1 cellular context compared by ENCODE assay signal in the genomic region with DNA sequence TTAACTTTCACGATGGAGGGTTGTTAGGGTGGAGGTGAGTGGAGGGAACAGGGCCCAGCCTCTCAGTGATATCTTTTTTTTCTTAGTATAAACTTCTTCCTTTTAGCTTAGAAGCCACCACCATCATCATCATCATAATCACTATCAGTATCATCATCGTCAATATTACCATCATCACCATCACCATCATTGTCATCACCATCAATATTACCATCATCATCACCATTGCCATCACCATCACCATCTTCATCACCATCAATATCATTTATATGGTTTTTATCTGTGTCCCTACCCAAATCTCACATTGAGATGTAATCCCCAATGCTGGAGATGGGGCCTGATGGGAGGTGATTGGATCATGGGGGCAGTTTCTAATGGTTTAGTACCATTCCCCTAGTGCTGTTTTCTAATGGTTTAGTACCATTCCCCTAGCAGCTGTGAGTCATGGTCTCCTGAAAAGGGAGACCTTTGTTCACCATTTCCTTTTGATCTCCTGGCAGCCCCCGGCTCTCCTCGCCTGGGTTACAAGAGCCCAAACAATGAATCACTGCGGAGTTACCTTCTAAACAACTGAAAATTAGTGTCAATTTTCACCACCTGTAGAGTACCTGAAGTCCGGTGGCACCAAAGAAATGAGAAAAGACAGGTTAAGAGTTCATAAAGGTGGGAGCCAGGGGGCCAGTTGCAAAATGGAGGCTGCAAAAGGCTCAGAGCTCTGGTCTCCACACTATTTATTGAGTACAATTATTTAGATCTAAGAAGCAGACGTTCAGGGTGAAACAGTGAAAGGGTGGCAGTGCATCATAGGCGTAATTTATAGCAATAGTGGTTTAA.
TF ChIP-seq lines count a peak whose summit lies in the region.

No MANE protein-coding gene starts in this region.

TF ChIP-seq in HepG2, 621 proteins besides CTCF, POLR2A, EP300 and RAD21 (continued from another document and continues in another):
- TF ChIP-seq CREB1 (IDR thresholded peaks at IDR 0.05) (peak; percentile 87), CREB1 (CRISPR knock-in tag; IDR thresholded peaks at IDR 0.05) (peak; percentile 9; the same call in 1 of the 2 replicates), ZNF343 (CRISPR knock-in tag; IDR thresholded peaks at IDR 0.05) (no peak), KLF16 (CRISPR knock-in tag; IDR thresholded peaks at IDR 0.05) (no peak), MTA3 (CRISPR knock-in tag; IDR thresholded peaks at IDR 0.05) (no peak), RARA (CRISPR knock-in tag; IDR thresholded peaks at IDR 0.05) (peak; percentile 76), ZNF713 (CRISPR knock-in tag; IDR thresholded peaks at IDR 0.05) (no peak), FOSL1 (CRISPR knock-in tag; IDR thresholded peaks at IDR 0.05; ENCODE audit: borderline replicate concordance) (peak; percentile 73; the same call in 1 of the 2 replicates), ZNF543 (CRISPR knock-in tag; IDR thresholded peaks at IDR 0.05) (no peak), BCL6 (CRISPR knock-in tag; IDR thresholded peaks at IDR 0.05) (peak; percentile 63), SP4 (CRISPR knock-in tag; IDR thresholded peaks at IDR 0.05) (no peak; the same call in 1 of the 2 replicates), TAF15 (IDR thresholded peaks at IDR 0.05; ENCODE audit: low read depth, low read length, poor library complexity, severe bottlenecking) (no peak), MBD4 (IDR thresholded peaks at IDR 0.05; ENCODE audit: borderline replicate concordance, low read length) (no peak), ZNF724P (CRISPR knock-in tag; IDR thresholded peaks at IDR 0.05; ENCODE audit: borderline replicate concordance) (no peak), ZNF629 (CRISPR knock-in tag; conservative IDR thresholded peaks at IDR 0.05) (no peak), SOX5 (CRISPR knock-in tag; IDR thresholded peaks at IDR 0.05; ENCODE audit: borderline replicate concordance) (peak; percentile 78)
- TF ChIP-seq, protein P1, sequence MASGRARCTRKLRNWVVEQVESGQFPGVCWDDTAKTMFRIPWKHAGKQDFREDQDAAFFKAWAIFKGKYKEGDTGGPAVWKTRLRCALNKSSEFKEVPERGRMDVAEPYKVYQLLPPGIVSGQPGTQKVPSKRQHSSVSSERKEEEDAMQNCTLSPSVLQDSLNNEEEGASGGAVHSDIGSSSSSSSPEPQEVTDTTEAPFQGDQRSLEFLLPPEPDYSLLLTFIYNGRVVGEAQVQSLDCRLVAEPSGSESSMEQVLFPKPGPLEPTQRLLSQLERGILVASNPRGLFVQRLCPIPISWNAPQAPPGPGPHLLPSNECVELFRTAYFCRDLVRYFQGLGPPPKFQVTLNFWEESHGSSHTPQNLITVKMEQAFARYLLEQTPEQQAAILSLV (CRISPR knock-in tag; IDR thresholded peaks at IDR 0.05; ENCODE audit: borderline replicate concordance) = no peak
- TF ChIP-seq, protein P2, sequence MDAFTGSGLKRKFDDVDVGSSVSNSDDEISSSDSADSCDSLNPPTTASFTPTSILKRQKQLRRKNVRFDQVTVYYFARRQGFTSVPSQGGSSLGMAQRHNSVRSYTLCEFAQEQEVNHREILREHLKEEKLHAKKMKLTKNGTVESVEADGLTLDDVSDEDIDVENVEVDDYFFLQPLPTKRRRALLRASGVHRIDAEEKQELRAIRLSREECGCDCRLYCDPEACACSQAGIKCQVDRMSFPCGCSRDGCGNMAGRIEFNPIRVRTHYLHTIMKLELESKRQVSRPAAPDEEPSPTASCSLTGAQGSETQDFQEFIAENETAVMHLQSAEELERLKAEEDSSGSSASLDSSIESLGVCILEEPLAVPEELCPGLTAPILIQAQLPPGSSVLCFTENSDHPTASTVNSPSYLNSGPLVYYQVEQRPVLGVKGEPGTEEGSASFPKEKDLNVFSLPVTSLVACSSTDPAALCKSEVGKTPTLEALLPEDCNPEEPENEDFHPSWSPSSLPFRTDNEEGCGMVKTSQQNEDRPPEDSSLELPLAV (CRISPR knock-in tag; conservative IDR thresholded peaks at IDR 0.05; ENCODE audit: low read depth) = no peak
- TF ChIP-seq, protein P3, sequence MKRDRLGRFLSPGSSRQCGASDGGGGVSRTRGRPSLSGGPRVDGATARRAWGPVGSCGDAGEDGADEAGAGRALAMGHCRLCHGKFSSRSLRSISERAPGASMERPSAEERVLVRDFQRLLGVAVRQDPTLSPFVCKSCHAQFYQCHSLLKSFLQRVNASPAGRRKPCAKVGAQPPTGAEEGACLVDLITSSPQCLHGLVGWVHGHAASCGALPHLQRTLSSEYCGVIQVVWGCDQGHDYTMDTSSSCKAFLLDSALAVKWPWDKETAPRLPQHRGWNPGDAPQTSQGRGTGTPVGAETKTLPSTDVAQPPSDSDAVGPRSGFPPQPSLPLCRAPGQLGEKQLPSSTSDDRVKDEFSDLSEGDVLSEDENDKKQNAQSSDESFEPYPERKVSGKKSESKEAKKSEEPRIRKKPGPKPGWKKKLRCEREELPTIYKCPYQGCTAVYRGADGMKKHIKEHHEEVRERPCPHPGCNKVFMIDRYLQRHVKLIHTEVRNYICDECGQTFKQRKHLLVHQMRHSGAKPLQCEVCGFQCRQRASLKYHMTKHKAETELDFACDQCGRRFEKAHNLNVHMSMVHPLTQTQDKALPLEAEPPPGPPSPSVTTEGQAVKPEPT (CRISPR knock-in tag; IDR thresholded peaks at IDR 0.05; ENCODE audit: low read depth) = no peak
- TF ChIP-seq, protein P4, sequence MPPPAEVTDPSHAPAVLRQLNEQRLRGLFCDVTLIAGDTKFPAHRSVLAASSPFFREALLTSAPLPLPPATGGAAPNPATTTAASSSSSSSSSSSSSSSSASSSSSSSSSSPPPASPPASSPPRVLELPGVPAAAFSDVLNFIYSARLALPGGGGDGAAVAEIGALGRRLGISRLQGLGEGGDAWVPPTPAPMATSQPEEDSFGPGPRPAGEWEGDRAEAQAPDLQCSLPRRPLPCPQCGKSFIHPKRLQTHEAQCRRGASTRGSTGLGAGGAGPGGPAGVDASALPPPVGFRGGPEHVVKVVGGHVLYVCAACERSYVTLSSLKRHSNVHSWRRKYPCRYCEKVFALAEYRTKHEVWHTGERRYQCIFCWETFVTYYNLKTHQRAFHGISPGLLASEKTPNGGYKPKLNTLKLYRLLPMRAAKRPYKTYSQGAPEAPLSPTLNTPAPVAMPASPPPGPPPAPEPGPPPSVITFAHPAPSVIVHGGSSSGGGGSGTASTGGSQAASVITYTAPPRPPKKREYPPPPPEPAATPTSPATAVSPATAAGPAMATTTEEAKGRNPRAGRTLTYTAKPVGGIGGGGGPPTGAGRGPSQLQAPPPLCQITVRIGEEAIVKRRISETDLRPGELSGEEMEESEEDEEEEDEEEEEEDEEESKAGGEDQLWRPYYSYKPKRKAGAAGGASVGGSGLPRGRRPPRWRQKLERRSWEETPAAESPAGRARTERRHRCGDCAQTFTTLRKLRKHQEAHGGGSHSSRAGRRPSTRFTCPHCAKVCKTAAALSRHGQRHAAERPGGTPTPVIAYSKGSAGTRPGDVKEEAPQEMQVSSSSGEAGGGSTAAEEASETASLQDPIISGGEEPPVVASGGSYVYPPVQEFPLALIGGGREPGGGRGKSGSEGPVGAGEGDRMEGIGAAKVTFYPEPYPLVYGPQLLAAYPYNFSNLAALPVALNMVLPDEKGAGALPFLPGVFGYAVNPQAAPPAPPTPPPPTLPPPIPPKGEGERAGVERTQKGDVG (CRISPR knock-in tag; IDR thresholded peaks at IDR 0.05; ENCODE audit: borderline replicate concordance) = no peak
- TF ChIP-seq, protein P5, sequence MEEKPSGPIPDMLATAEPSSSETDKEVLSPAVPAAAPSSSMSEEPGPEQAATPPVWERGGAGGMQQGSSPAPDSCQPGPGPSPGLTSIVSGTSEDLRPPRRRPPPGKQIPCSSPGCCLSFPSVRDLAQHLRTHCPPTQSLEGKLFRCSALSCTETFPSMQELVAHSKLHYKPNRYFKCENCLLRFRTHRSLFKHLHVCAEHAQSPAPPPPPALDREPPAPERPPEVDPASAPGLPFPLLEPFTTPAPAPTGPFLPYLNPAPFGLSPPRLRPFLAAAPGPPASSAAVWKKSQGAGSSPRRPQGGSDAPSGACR (CRISPR knock-in tag; IDR thresholded peaks at IDR 0.05) = no peak
- TF ChIP-seq, protein P6, sequence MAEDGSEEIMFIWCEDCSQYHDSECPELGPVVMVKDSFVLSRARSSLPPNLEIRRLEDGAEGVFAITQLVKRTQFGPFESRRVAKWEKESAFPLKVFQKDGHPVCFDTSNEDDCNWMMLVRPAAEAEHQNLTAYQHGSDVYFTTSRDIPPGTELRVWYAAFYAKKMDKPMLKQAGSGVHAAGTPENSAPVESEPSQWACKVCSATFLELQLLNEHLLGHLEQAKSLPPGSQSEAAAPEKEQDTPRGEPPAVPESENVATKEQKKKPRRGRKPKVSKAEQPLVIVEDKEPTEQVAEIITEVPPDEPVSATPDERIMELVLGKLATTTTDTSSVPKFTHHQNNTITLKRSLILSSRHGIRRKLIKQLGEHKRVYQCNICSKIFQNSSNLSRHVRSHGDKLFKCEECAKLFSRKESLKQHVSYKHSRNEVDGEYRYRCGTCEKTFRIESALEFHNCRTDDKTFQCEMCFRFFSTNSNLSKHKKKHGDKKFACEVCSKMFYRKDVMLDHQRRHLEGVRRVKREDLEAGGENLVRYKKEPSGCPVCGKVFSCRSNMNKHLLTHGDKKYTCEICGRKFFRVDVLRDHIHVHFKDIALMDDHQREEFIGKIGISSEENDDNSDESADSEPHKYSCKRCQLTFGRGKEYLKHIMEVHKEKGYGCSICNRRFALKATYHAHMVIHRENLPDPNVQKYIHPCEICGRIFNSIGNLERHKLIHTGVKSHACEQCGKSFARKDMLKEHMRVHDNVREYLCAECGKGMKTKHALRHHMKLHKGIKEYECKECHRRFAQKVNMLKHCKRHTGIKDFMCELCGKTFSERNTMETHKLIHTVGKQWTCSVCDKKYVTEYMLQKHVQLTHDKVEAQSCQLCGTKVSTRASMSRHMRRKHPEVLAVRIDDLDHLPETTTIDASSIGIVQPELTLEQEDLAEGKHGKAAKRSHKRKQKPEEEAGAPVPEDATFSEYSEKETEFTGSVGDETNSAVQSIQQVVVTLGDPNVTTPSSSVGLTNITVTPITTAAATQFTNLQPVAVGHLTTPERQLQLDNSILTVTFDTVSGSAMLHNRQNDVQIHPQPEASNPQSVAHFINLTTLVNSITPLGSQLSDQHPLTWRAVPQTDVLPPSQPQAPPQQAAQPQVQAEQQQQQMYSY (CRISPR knock-in tag; IDR thresholded peaks at IDR 0.05) = no peak
- TF ChIP-seq, protein P7, sequence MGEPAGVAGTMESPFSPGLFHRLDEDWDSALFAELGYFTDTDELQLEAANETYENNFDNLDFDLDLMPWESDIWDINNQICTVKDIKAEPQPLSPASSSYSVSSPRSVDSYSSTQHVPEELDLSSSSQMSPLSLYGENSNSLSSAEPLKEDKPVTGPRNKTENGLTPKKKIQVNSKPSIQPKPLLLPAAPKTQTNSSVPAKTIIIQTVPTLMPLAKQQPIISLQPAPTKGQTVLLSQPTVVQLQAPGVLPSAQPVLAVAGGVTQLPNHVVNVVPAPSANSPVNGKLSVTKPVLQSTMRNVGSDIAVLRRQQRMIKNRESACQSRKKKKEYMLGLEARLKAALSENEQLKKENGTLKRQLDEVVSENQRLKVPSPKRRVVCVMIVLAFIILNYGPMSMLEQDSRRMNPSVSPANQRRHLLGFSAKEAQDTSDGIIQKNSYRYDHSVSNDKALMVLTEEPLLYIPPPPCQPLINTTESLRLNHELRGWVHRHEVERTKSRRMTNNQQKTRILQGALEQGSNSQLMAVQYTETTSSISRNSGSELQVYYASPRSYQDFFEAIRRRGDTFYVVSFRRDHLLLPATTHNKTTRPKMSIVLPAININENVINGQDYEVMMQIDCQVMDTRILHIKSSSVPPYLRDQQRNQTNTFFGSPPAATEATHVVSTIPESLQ (CRISPR knock-in tag; conservative IDR thresholded peaks at IDR 0.05) = no peak
- TF ChIP-seq, protein P8, sequence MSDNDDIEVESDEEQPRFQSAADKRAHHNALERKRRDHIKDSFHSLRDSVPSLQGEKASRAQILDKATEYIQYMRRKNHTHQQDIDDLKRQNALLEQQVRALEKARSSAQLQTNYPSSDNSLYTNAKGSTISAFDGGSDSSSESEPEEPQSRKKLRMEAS (IDR thresholded peaks at IDR 0.05) = no peak
- TF ChIP-seq, protein P9, sequence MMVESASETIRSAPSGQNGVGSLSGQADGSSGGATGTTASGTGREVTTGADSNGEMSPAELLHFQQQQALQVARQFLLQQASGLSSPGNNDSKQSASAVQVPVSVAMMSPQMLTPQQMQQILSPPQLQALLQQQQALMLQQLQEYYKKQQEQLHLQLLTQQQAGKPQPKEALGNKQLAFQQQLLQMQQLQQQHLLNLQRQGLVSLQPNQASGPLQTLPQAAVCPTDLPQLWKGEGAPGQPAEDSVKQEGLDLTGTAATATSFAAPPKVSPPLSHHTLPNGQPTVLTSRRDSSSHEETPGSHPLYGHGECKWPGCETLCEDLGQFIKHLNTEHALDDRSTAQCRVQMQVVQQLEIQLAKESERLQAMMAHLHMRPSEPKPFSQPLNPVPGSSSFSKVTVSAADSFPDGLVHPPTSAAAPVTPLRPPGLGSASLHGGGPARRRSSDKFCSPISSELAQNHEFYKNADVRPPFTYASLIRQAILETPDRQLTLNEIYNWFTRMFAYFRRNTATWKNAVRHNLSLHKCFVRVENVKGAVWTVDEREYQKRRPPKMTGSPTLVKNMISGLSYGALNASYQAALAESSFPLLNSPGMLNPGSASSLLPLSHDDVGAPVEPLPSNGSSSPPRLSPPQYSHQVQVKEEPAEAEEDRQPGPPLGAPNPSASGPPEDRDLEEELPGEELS (CRISPR knock-in tag; IDR thresholded peaks at IDR 0.05) = no peak; the same call in 1 of the 2 replicates
- TF ChIP-seq, protein P10, sequence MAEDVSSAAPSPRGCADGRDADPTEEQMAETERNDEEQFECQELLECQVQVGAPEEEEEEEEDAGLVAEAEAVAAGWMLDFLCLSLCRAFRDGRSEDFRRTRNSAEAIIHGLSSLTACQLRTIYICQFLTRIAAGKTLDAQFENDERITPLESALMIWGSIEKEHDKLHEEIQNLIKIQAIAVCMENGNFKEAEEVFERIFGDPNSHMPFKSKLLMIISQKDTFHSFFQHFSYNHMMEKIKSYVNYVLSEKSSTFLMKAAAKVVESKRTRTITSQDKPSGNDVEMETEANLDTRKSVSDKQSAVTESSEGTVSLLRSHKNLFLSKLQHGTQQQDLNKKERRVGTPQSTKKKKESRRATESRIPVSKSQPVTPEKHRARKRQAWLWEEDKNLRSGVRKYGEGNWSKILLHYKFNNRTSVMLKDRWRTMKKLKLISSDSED (CRISPR knock-in tag; IDR thresholded peaks at IDR 0.05) = no peak
- TF ChIP-seq, protein P11, sequence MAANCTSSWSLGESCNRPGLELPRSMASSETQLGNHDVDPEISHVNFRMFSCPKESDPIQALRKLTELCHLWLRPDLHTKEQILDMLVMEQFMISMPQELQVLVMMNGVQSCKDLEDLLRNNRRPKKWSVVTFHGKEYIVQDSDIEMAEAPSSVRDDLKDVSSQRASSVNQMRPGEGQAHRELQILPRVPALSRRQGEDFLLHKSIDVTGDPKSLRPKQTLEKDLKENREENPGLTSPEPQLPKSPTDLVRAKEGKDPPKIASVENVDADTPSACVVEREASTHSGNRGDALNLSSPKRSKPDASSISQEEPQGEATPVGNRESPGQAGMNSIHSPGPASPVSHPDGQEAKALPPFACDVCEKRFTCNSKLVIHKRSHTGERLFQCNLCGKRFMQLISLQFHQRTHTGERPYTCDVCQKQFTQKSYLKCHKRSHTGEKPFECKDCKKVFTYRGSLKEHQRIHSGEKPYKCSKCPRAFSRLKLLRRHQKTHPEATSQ (CRISPR knock-in tag; IDR thresholded peaks at IDR 0.05; ENCODE audit: borderline replicate concordance) = peak; percentile 31; the same call in 1 of the 2 replicates
